ENCODE assay signal across 32 cellular contexts in genomic region chr6:2030682-2031244, GRCh38.
DNase-seq lines count a peak whose midpoint lies in the region; ATAC-seq and TF ChIP-seq lines count a peak whose summit lies in the region.
"Had no signal": no experiment of that assay in that cellular context is flagged by ENCODE, and none has a peak within 500 bp of the region (broad histone marks: within the 10 kb centered on the region; RNA-seq: fewer than 3 reads in every experiment).

No MANE protein-coding gene starts in this region.

- H3K4me3 Mint-ChIP-seq in GM23338 = peak overlapping the region; percentile 26; the same call in 2 of the 3 replicates
- H3K4me3 Mint-ChIP-seq: activated naive CD4-positive, alpha-beta T cell treated with anti-CD3 and anti-CD28 coated beads, Interleukin-2, amount 10 ng/mL, durations not matched to agents 7 days and 5 days; activated T-helper 17 cell treated with anti-CD3 and anti-CD28 coated beads, Interleukin-2, amount 50 U/mL, for 72 hours; dendritic cell treated with granulocyte-macrophage colony-stimulating factor and Interleukin-4, amounts not matched to agents 40 ng/mL and 50 ng/mL, for 4 days; endodermal cell; neural crest cell had no signal

- CTCF ChIA-PET in PC-9 (lab: Charles Lee) = no interaction called here

- H3F3A ChIP-seq in GM23338 (replicated peaks; ENCODE audit: low read depth) (no peaks in the 10 kb centered on the region), PC-9 (ENCODE audit: insufficient read depth, low read depth) (peaks cover 18% of the 10 kb centered on the region)

- no peak for TF ChIP-seq CTCF in GM23338 (conservative IDR thresholded peaks at IDR 0.05; ENCODE audit: low read depth in 2 of 2)
- TF ChIP-seq CTCF in PC-9 (conservative IDR thresholded peaks at IDR 0.05) = no peak

- peaks cover 47% of the 10 kb centered on the region for H3K4me1 Mint-ChIP-seq in GM23338

- H3K9me3 ChIP-seq in PC-9 (ENCODE audit: insufficient read depth, low read depth) = no peaks in the 10 kb centered on the region
- H3K9me3 ChIP-seq: adrenal gland; BLaER1 treated with 17β-estradiol and CSF1 and Interleukin-3, amounts not matched to agents 10 nM and 100 nM; body of pancreas; Caco-2; heart right ventricle; SJSA1 had no signal

- H3K4me3 ChIP-seq in GM23338 (no peak overlapping the region), PC-9 (no peak overlapping the region)
- H3K4me3 ChIP-seq: adrenal gland; BLaER1 treated with 17β-estradiol and CSF1 and Interleukin-3, amounts not matched to agents 10 nM and 100 nM; body of pancreas; heart right ventricle; SJSA1 had no signal

- no peaks in the 10 kb centered on the region for H3K9me3 Mint-ChIP-seq in GM23338
- H3K9me3 Mint-ChIP-seq: activated naive CD4-positive, alpha-beta T cell treated with anti-CD3 and anti-CD28 coated beads, Interleukin-2, amount 10 ng/mL, durations not matched to agents 7 days and 5 days; activated T-helper 17 cell treated with anti-CD3 and anti-CD28 coated beads, Interleukin-2, amount 50 U/mL, for 72 hours; dendritic cell treated with granulocyte-macrophage colony-stimulating factor and Interleukin-4, amounts not matched to agents 40 ng/mL and 50 ng/mL, for 4 days; endodermal cell; neural crest cell had no signal

- no peaks in the 10 kb centered on the region for H3K79me2 ChIP-seq in GM23338 (replicated peaks; ENCODE audit: insufficient read depth)
- H3K79me2 ChIP-seq in PC-9 (ENCODE audit: low read depth) = no peaks in the 10 kb centered on the region
- H3K79me2 ChIP-seq: parathyroid adenoma had no signal

- H4K20me1 ChIP-seq in GM23338 (replicated peaks; ENCODE audit: insufficient read depth) = no peaks in the 10 kb centered on the region
- no peaks in the 10 kb centered on the region for H4K20me1 ChIP-seq in PC-9 (ENCODE audit: insufficient read depth)
- H4K20me1 ChIP-seq: BLaER1 treated with 17β-estradiol and CSF1 and Interleukin-3, amounts not matched to agents 10 nM and 100 nM had no signal

- H3K4me1 ChIP-seq in GM23338 (ENCODE audit: insufficient read depth) (peaks cover 23% of the 10 kb centered on the region), PC-9 (replicated peaks; ENCODE audit: insufficient read depth) (peaks cover 30% of the 10 kb centered on the region)
- H3K4me1 ChIP-seq: adrenal gland, Caco-2, parathyroid adenoma, SJSA1 had no signal

- peak overlapping the region; percentile 72; the same call in 1 of the 2 replicates for H3K27ac ChIP-seq in GM23338 (ENCODE audit: low read depth)
- H3K27ac ChIP-seq in PC-9 = no peak overlapping the region
- H3K27ac ChIP-seq: adrenal gland; BLaER1 treated with 17β-estradiol and CSF1 and Interleukin-3, amounts not matched to agents 10 nM and 100 nM; body of pancreas; heart right ventricle; parathyroid adenoma; SJSA1; VCaP had no signal

- H3K27me3 ChIP-seq in GM23338 (ENCODE audit: insufficient read depth) (no peaks in the 10 kb centered on the region), PC-9 (ENCODE audit: insufficient read depth, low read depth) (no peaks in the 10 kb centered on the region)
- H3K27me3 ChIP-seq: adrenal gland; BLaER1 treated with 17β-estradiol and CSF1 and Interleukin-3, amounts not matched to agents 10 nM and 100 nM; body of pancreas; heart right ventricle; SJSA1 had no signal

- peak; percentile 53 for DNase-seq in GM23338 (ENCODE audit: low spot score)
- peak; percentile 49 for DNase-seq in NCI-H146 (lab: John Stamatoyannopoulos, UW)
- DNase-seq in PC-9 = no peak
- DNase-seq in left kidney (ENCODE audit: low read depth, low spot score) = peak; percentile 12
- no peak for DNase-seq in hippocampal formation (lab: John Stamatoyannopoulos, UW)
- no peak for DNase-seq in islet precursor cell
- DNase-seq in DMS79 (lab: John Stamatoyannopoulos, UW) = no peak
- DNase-seq: activated CD4-positive, alpha-beta T cell treated with anti-CD3 and anti-CD28 coated beads for 4 hours; activated naive CD4-positive, alpha-beta T cell treated with anti-CD3 and anti-CD28 coated beads, Interleukin-2, amount 10 ng/mL, durations not matched to agents 7 days and 5 days; adrenal gland; body of pancreas; Caco-2; endodermal cell; heart right ventricle; Karpas-422; left cardiac atrium; mesendoderm; NCI-H1417 treated with DMSO at 0.1 percent for 48 hours; NCI-H82; retina; small intestine; stimulated activated naive CD4-positive, alpha-beta T cell; T1000 had no signal

- intact Hi-C loops in PC-9 (cut with micrococcal nuclease; ENCODE audit: unreplicated experiment) = no loop called here

- POLR2A ChIA-PET in PC-9 (lab: Charles Lee; ENCODE audit: unreplicated experiment) = no interaction called here

- H3K36me3 Mint-ChIP-seq in GM23338 (ENCODE audit: low read depth) = no peaks in the 10 kb centered on the region
- H3K36me3 Mint-ChIP-seq: activated naive CD4-positive, alpha-beta T cell treated with anti-CD3 and anti-CD28 coated beads, Interleukin-2, amount 10 ng/mL, durations not matched to agents 7 days and 5 days had no signal

- H3K36me3 ChIP-seq in GM23338 (ENCODE audit: insufficient read depth) (no peaks in the 10 kb centered on the region), PC-9 (ENCODE audit: low read depth) (no peaks in the 10 kb centered on the region)
- H3K36me3 ChIP-seq: adrenal gland; BLaER1 treated with 17β-estradiol and CSF1 and Interleukin-3, amounts not matched to agents 10 nM and 100 nM; heart right ventricle; SJSA1 had no signal

- H2AFZ ChIP-seq in GM23338 = no peak overlapping the region
- no peak overlapping the region for H2AFZ ChIP-seq in PC-9
- H2AFZ ChIP-seq: parathyroid adenoma had no signal

- peak; percentile 84 for ATAC-seq in GM23338
- no peak for ATAC-seq in HG03457 (IDR thresholded peaks at IDR 0.05; ENCODE audit: unreplicated experiment)
- ATAC-seq: activated T-helper 17 cell treated with anti-CD3 and anti-CD28 coated beads, Interleukin-2, amount 50 U/mL, for 72 hours; body of pancreas; esophagus mucosa; heart right ventricle; left cardiac atrium had no signal

- no TSS peak for BruUV-seq in PC-9 (replicated peaks; lab: Mats Ljungman, UMichigan)

- H3K27ac Mint-ChIP-seq in GM23338 = peak overlapping the region; percentile 88
- H3K27ac Mint-ChIP-seq: activated naive CD4-positive, alpha-beta T cell treated with anti-CD3 and anti-CD28 coated beads, Interleukin-2, amount 10 ng/mL, durations not matched to agents 7 days and 5 days; activated T-helper 17 cell treated with anti-CD3 and anti-CD28 coated beads, Interleukin-2, amount 50 U/mL, for 72 hours; dendritic cell treated with granulocyte-macrophage colony-stimulating factor and Interleukin-4, amounts not matched to agents 40 ng/mL and 50 ng/mL, for 4 days had no signal

- no peaks in the 10 kb centered on the region for H3K9me2 ChIP-seq in GM23338 (ENCODE audit: insufficient read depth)
- no peaks in the 10 kb centered on the region for H3K9me2 ChIP-seq in PC-9 (ENCODE audit: insufficient read depth)

- H3K4me2 ChIP-seq in GM23338 (0 out of 2 replicates have a peak overlapping the region, but pooled peaks have one; percentile 34), PC-9 (peak overlapping the region; percentile 59; the same call in 1 of the 2 replicates)
- H3K4me2 ChIP-seq: BLaER1 treated with 17β-estradiol and CSF1 and Interleukin-3, amounts not matched to agents 10 nM and 100 nM had no signal

- H3K27me3 Mint-ChIP-seq in GM23338 (ENCODE audit: insufficient read depth, low read depth, poor library complexity) = no peaks in the 10 kb centered on the region
- H3K27me3 Mint-ChIP-seq: activated naive CD4-positive, alpha-beta T cell treated with anti-CD3 and anti-CD28 coated beads, Interleukin-2, amount 10 ng/mL, durations not matched to agents 7 days and 5 days; activated T-helper 17 cell treated with anti-CD3 and anti-CD28 coated beads, Interleukin-2, amount 50 U/mL, for 72 hours; dendritic cell treated with granulocyte-macrophage colony-stimulating factor and Interleukin-4, amounts not matched to agents 40 ng/mL and 50 ng/mL, for 4 days had no signal

TF ChIP-seq in GM23338, 12 proteins besides CTCF, POLR2A, EP300 and RAD21 (continues in another document):
- TF ChIP-seq JUNB (IDR thresholded peaks at IDR 0.05; ENCODE audit: unreplicated experiment) = no peak
- no peak for TF ChIP-seq CREB1 (CRISPR knock-in tag; IDR thresholded peaks at IDR 0.05; ENCODE audit: low read depth)
- no peak for TF ChIP-seq EZH2 (IDR thresholded peaks at IDR 0.05; ENCODE audit: low read depth, unreplicated experiment)
- no peak for TF ChIP-seq REST (IDR thresholded peaks at IDR 0.05; ENCODE audit: unreplicated experiment)

Comparison
In these comparisons a context has a peak if more than half of its experiments do, and no peak if none do; other contexts are left out.
1. DNase-seq: peak in GM23338 (single experiment), NCI-H146 (single experiment) and left kidney (single experiment); none in PC-9 (0 of 2), hippocampal formation (0 of 2), islet precursor cell (single experiment) and DMS79 (single experiment).